Comparison of ENCODE assay signal across 8 cellular contexts in genomic region chr16:25110392-25110947, GRCh38. TPM values are rescaled to one million over a fixed set of nuclear protein-coding genes. Genes with fewer than 3 reads are reported as not detected.
DNase-seq lines count a peak whose midpoint lies in the region; ATAC-seq and TF ChIP-seq lines count a peak whose summit lies in the region.

No MANE protein-coding gene starts in this region.

- no peaks in the 10 kb centered on the region for H3K27me3 Mint-ChIP-seq in activated T-cell treated with anti-CD3 and anti-CD28 coated beads, Interleukin-2, amount 50 U/mL, for 72 hours (ENCODE audit: low read depth)
- no peaks in the 10 kb centered on the region for H3K27me3 Mint-ChIP-seq in stimulated activated naive B cell treated with anti-CD40 and anti-IgM and Interleukin-4, amounts not matched to agents 10 μg/mL and 1 μg/mL and 100 μg/mL, for 72 hours

- peaks cover 16% of the 10 kb centered on the region for H3K4me1 ChIP-seq in HUES48 (ENCODE audit: control insufficient read depth, insufficient read depth, low read length)
- peaks cover 13% of the 10 kb centered on the region; the same call in 1 of the 2 replicates for H3K4me1 ChIP-seq in iPS-20b (ENCODE audit: insufficient read depth, low read length)

- H3K9me3 ChIP-seq in HUES48 (ENCODE audit: control insufficient read depth, insufficient read depth, low read length), result no peaks in the 10 kb centered on the region
- H3K9me3 ChIP-seq in iPS-20b (ENCODE audit: insufficient read depth, low read depth, low read length), result no peaks in the 10 kb centered on the region

- TF ChIP-seq CTCF in AG09309 (IDR thresholded peaks at IDR 0.05; ENCODE audit: control insufficient read depth, insufficient read depth, low read depth, low read length, missing control alignments), result no peak

- peaks cover 67% of the 10 kb centered on the region for H3K4me1 Mint-ChIP-seq in activated T-cell treated with anti-CD3 and anti-CD28 coated beads, Interleukin-2, amount 50 U/mL, for 72 hours (ENCODE audit: low read depth)
- peaks cover 34 to 50% of the 10 kb centered on the region in 2 donors for H3K4me1 Mint-ChIP-seq in stimulated activated naive B cell treated with anti-CD40 and anti-IgM and Interleukin-4, amounts not matched to agents 10 μg/mL and 1 μg/mL and 100 μg/mL, for 72 hours

- H3K4me3 ChIP-seq in AG09309 (ENCODE audit: control insufficient read depth, low read depth, low read length) (peak overlapping the region; percentile 61), HUES48 (ENCODE audit: low read depth, low read length) (peak overlapping the region; percentile 85), iPS-20b (ENCODE audit: low read length) (peak overlapping the region; percentile 84)

- ATAC-seq in activated T-cell treated with anti-CD3 and anti-CD28 coated beads, Interleukin-2, amount 50 U/mL, for 72 hours (replicated peaks in 1 of 2), result no peak
- ATAC-seq in stimulated activated naive B cell treated with anti-CD40 and anti-IgM and Interleukin-4, amounts not matched to agents 10 μg/mL and 1 μg/mL and 100 μg/mL, for 72 hours (replicated peaks), result no peak
- ATAC-seq in GM18870 (IDR thresholded peaks at IDR 0.05; ENCODE audit: unreplicated experiment), result no peak

- H3K27ac ChIP-seq in HUES48 (ENCODE audit: low read depth, low read length) (no peak overlapping the region), iPS-20b (ENCODE audit: low read length) (no peak overlapping the region)

- H3K9me3 Mint-ChIP-seq in activated T-cell treated with anti-CD3 and anti-CD28 coated beads, Interleukin-2, amount 50 U/mL, for 72 hours, result no peaks in the 10 kb centered on the region
- no peaks in the 10 kb centered on the region for H3K9me3 Mint-ChIP-seq in stimulated activated naive B cell treated with anti-CD40 and anti-IgM and Interleukin-4, amounts not matched to agents 10 μg/mL and 1 μg/mL and 100 μg/mL, for 72 hours

- DNase-seq in AG09309 (ENCODE audit: low read depth) (no peak), T1000 (lab: John Stamatoyannopoulos, UW) (no peak), retina (no peak)
- peak; percentile 46 to 60 for DNase-seq in activated T-cell treated with anti-CD3 and anti-CD28 coated beads, Interleukin-2, amount 50 U/mL, for 72 hours
- no peak for DNase-seq in stimulated activated naive B cell treated with anti-CD40 and anti-IgM and Interleukin-4, amounts not matched to agents 10 μg/mL and 1 μg/mL and 100 μg/mL, for 72 hours

- peak overlapping the region; percentile 58 for H3K9ac ChIP-seq in HUES48 (ENCODE audit: low read depth, low read length)
- H3K9ac ChIP-seq in iPS-20b (ENCODE audit: low read depth, low read length), result peak overlapping the region; percentile 77; the same call in 1 of the 2 replicates

- peak overlapping the region; percentile 97 for H3K27ac Mint-ChIP-seq in activated T-cell treated with anti-CD3 and anti-CD28 coated beads, Interleukin-2, amount 50 U/mL, for 72 hours
- H3K27ac Mint-ChIP-seq in stimulated activated naive B cell treated with anti-CD40 and anti-IgM and Interleukin-4, amounts not matched to agents 10 μg/mL and 1 μg/mL and 100 μg/mL, for 72 hours, result peak overlapping the region; percentile 96

- no peaks in the 10 kb centered on the region for H3K36me3 ChIP-seq in HUES48 (ENCODE audit: control insufficient read depth, insufficient read depth, low read length)
- H3K36me3 ChIP-seq in iPS-20b (ENCODE audit: insufficient read depth, low read depth, low read length), result peaks cover 12% of the 10 kb centered on the region; the same call in 1 of the 2 replicates

- H3K36me3 Mint-ChIP-seq in activated T-cell treated with anti-CD3 and anti-CD28 coated beads, Interleukin-2, amount 50 U/mL, for 72 hours (ENCODE audit: insufficient read depth in 2 of 2), result peaks cover 4 to 7% of the 10 kb centered on the region in 2 donors
- H3K36me3 Mint-ChIP-seq in stimulated activated naive B cell treated with anti-CD40 and anti-IgM and Interleukin-4, amounts not matched to agents 10 μg/mL and 1 μg/mL and 100 μg/mL, for 72 hours, result peaks cover 9 to 18% of the 10 kb centered on the region in 2 donors

- no peaks in the 10 kb centered on the region for H3K27me3 ChIP-seq in HUES48 (ENCODE audit: control insufficient read depth, insufficient read depth, low read length)
- peaks cover 8% of the 10 kb centered on the region; the same call in 1 of the 2 replicates for H3K27me3 ChIP-seq in iPS-20b (ENCODE audit: insufficient read depth, low read length)

- peak overlapping the region; percentile 92 to 99 for H3K4me3 Mint-ChIP-seq in activated T-cell treated with anti-CD3 and anti-CD28 coated beads, Interleukin-2, amount 50 U/mL, for 72 hours
- peak overlapping the region; percentile 92 to 97 for H3K4me3 Mint-ChIP-seq in stimulated activated naive B cell treated with anti-CD40 and anti-IgM and Interleukin-4, amounts not matched to agents 10 μg/mL and 1 μg/mL and 100 μg/mL, for 72 hours

RNA-seq across cellular contexts. Expression of gene LCMT1, which starts 1.1 kb away (rescaled TPM):
- total RNA-seq in activated T-cell treated with anti-CD3 and anti-CD28 coated beads, Interleukin-2, amount 50 U/mL, for 72 hours, result 10 to 100 TPM; 43.7 to 50.1 TPM

Comparison
In these comparisons a context has a peak if more than half of its experiments do, and no peak if none do; other contexts are left out.
1. DNase-seq: peak in activated T-cell treated with anti-CD3 and anti-CD28 coated beads, Interleukin-2, amount 50 U/mL, for 72 hours (2 of 2); none in AG09309 (single experiment), stimulated activated naive B cell treated with anti-CD40 and anti-IgM and Interleukin-4, amounts not matched to agents 10 μg/mL and 1 μg/mL and 100 μg/mL, for 72 hours (single experiment), T1000 (single experiment) and retina (single experiment).
2. Peak in every context shown above with its lines, with median percentiles within 50 percentile points of each other: H3K4me3 ChIP-seq.